17 cellular contexts compared by ENCODE assay signal in genomic region chr11:74220376-74220775, GRCh38. TPM values are rescaled to one million over a fixed set of nuclear protein-coding genes. Genes with fewer than 3 reads are reported as not detected.
DNase-seq lines count a peak whose midpoint lies in the region; ATAC-seq and TF ChIP-seq lines count a peak whose summit lies in the region.
"Had no signal": no experiment of that assay in that cellular context is flagged by ENCODE, and none has a peak within 500 bp of the region (broad histone marks: within the 10 kb centered on the region; RNA-seq: fewer than 3 reads in every experiment).

No MANE protein-coding gene starts in this region.

- no peaks in the 10 kb centered on the region for H3K27me3 ChIP-seq in CD4-positive, alpha-beta T cell (ENCODE audit: control insufficient read depth, insufficient read depth, low read length)

- no peaks in the 10 kb centered on the region for H3K4me1 Mint-ChIP-seq in CD4-positive, alpha-beta T cell (ENCODE audit: low read depth)
- peaks cover 22% of the 10 kb centered on the region for H3K4me1 Mint-ChIP-seq in mesothelial cell of epicardium
- H3K4me1 Mint-ChIP-seq: IgD-negative memory B cell had no signal

- peak overlapping the region; percentile 57 for H3K27ac Mint-ChIP-seq in CD4-positive, alpha-beta T cell
- H3K27ac Mint-ChIP-seq in mesothelial cell of epicardium, result peak overlapping the region; percentile 87
- H3K27ac Mint-ChIP-seq: IgD-negative memory B cell had no signal

- H3K27me3 Mint-ChIP-seq in CD4-positive, alpha-beta T cell, result no peaks in the 10 kb centered on the region
- no peaks in the 10 kb centered on the region for H3K27me3 Mint-ChIP-seq in mesothelial cell of epicardium (ENCODE audit: low read depth)
- H3K27me3 Mint-ChIP-seq: IgD-negative memory B cell had no signal

- no peak for TF ChIP-seq CTCF in CD4-positive, alpha-beta T cell (IDR thresholded peaks at IDR 0.05)
- no peak for TF ChIP-seq CTCF in mesothelial cell of epicardium (IDR thresholded peaks at IDR 0.05; ENCODE audit: unreplicated experiment)

- H3K36me3 Mint-ChIP-seq in CD4-positive, alpha-beta T cell (ENCODE audit: low read depth), result peaks cover 28% of the 10 kb centered on the region
- H3K36me3 Mint-ChIP-seq in mesothelial cell of epicardium, result peaks cover 40% of the 10 kb centered on the region

- no peak for ATAC-seq in CD4-positive, alpha-beta T cell (ENCODE audit: poor library complexity)
- no peak for ATAC-seq in GM19452 (IDR thresholded peaks at IDR 0.05; ENCODE audit: unreplicated experiment)

- H3K4me3 Mint-ChIP-seq in CD4-positive, alpha-beta T cell, result no peak overlapping the region
- H3K4me3 Mint-ChIP-seq in mesothelial cell of epicardium, result no peak overlapping the region
- H3K4me3 Mint-ChIP-seq: IgD-negative memory B cell had no signal

- intact Hi-C loops in CD4-positive, alpha-beta T cell (cut with DNase I, micrococcal nuclease), result no loop called here

- CTCF ChIA-PET in CD4-positive, alpha-beta T cell (lab: Charles Lee), result no interaction called here

- no peaks in the 10 kb centered on the region for H3K9me3 ChIP-seq in CD4-positive, alpha-beta T cell (ENCODE audit: control insufficient read depth, low read length)
- H3K9me3 ChIP-seq: Caco-2 had no signal

- no peak for DNase-seq in CD4-positive, alpha-beta T cell
- DNase-seq in NCI-H146 (lab: John Stamatoyannopoulos, UW) (peak; percentile 47), amniotic epithelial cell (ENCODE audit: low read depth) (peak; percentile 80), mesothelial cell of epicardium (ENCODE audit: low spot score in 2 of 2, unreplicated experiment in 2 of 2) (no peak), OCI-M2 (lab: John Stamatoyannopoulos, UW; ENCODE audit: unreplicated experiment) (no peak), RPMI8226 (no peak), hypothalamus (lab: John Stamatoyannopoulos, UW) (no peak)
- DNase-seq: MV-4-11, NCI-H1436, NCI-H2107, NCI-H345, NCI-H69 had no signal

- no peak overlapping the region for H3K27ac ChIP-seq in CD4-positive, alpha-beta T cell (ENCODE audit: low read depth, low read length)
- H3K27ac ChIP-seq: C4-2B, PC-9 had no signal

- POLR2A ChIA-PET in CD4-positive, alpha-beta T cell (lab: Charles Lee), result interaction anchor here (0.5 to 0.7 kb wide), 2 partner anchors 12 to 1801 kb away, joined by 3 read pairs; no protein-coding TSS in a partner anchor

- H3K9me3 Mint-ChIP-seq in CD4-positive, alpha-beta T cell, result peaks cover 3% of the 10 kb centered on the region
- peaks cover 34% of the 10 kb centered on the region for H3K9me3 Mint-ChIP-seq in mesothelial cell of epicardium
- H3K9me3 Mint-ChIP-seq: IgD-negative memory B cell had no signal

RNA-seq across cellular contexts. Expression of gene PPME1, which starts 49.3 kb away (rescaled TPM):
- total RNA-seq in CD4-positive, alpha-beta T cell, result 10 to 100 TPM; 13.7 to 16.3 TPM
- total RNA-seq in mesothelial cell of epicardium, result 50.6 to 52.8 TPM (median 51.6 TPM) in 3 replicates

RNA-seq across cellular contexts. Expression of gene C2CD3, which starts 49.6 kb away (rescaled TPM):
- 10 to 100 TPM; 31.9 to 35.1 TPM for total RNA-seq in CD4-positive, alpha-beta T cell
- 32.5 to 34.8 TPM (median 33.0 TPM) in 3 replicates for total RNA-seq in mesothelial cell of epicardium

Comparison
In these comparisons a context has a peak if more than half of its experiments do, and no peak if none do; other contexts are left out.
1. DNase-seq: peak in NCI-H146 (single experiment) and amniotic epithelial cell (single experiment); none in CD4-positive, alpha-beta T cell (0 of 10), mesothelial cell of epicardium (0 of 2), OCI-M2 (single experiment), RPMI8226 (single experiment) and hypothalamus (0 of 51).